17 cellular contexts compared by ENCODE assay signal in the genomic region with DNA sequence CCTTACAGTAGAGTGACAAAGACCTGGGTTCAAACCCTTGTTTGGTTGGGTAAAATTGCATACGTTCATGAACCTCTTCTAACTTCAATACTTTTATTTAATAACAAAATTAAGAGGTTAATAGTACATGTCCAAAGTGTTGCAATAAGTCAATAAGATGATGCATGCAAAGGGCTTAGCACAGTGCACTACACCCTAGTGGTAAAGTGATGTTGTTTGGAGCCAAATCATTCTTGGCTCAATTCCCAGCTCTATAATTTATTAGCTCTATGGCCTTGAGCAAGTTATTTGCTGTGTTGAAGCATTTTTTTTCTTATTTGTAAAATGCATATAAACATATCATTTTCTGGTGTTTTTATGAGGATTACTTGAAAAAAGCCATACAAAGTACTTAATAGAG.
A peak's percentile ranks its signal among the peaks of the same experiment; 100 is the strongest.
DNase-seq lines count a peak whose midpoint lies in the region; ATAC-seq and TF ChIP-seq lines count a peak whose summit lies in the region.
"Had no signal": no experiment of that assay in that cellular context is flagged by ENCODE, and none has a peak within 500 bp of the region (broad histone marks: within the 10 kb centered on the region; RNA-seq: fewer than 3 reads in every experiment).

No MANE protein-coding gene starts in this region.

- no peaks in the 10 kb centered on the region for H3K4me1 Mint-ChIP-seq in activated CD8-positive, alpha-beta memory T cell treated with anti-CD3 and anti-CD28 coated beads, Interleukin-2, amount 10 ng/mL, durations not matched to agents 7 days and 5 days
- H3K4me1 Mint-ChIP-seq: activated CD4-positive, alpha-beta T cell treated with anti-CD3 and anti-CD28 coated beads for 36 hours; B cell; GM23338 had no signal

- no peak overlapping the region for H3K27ac Mint-ChIP-seq in activated CD8-positive, alpha-beta memory T cell treated with anti-CD3 and anti-CD28 coated beads, Interleukin-2, amount 10 ng/mL, durations not matched to agents 7 days and 5 days
- H3K27ac Mint-ChIP-seq: activated CD4-positive, alpha-beta T cell treated with anti-CD3 and anti-CD28 coated beads for 36 hours; B cell; GM23338 had no signal

- no peaks in the 10 kb centered on the region for H3K27me3 Mint-ChIP-seq in activated CD8-positive, alpha-beta memory T cell treated with anti-CD3 and anti-CD28 coated beads, Interleukin-2, amount 10 ng/mL, durations not matched to agents 7 days and 5 days
- H3K27me3 Mint-ChIP-seq: activated CD4-positive, alpha-beta T cell treated with anti-CD3 and anti-CD28 coated beads for 36 hours; B cell had no signal

- no peaks in the 10 kb centered on the region for H3K36me3 Mint-ChIP-seq in activated CD8-positive, alpha-beta memory T cell treated with anti-CD3 and anti-CD28 coated beads, Interleukin-2, amount 10 ng/mL, durations not matched to agents 7 days and 5 days

- no peaks in the 10 kb centered on the region for H3K9me3 ChIP-seq in right lobe of liver

- peaks cover 0 to 20% (median 8%) of the 10 kb centered on the region in 4 donors for H3K4me1 ChIP-seq in right lobe of liver

- no peak overlapping the region for H3K4me3 Mint-ChIP-seq in activated CD8-positive, alpha-beta memory T cell treated with anti-CD3 and anti-CD28 coated beads, Interleukin-2, amount 10 ng/mL, durations not matched to agents 7 days and 5 days
- H3K4me3 Mint-ChIP-seq: activated CD4-positive, alpha-beta T cell treated with anti-CD3 and anti-CD28 coated beads for 36 hours; B cell; GM23338; nephron had no signal

- TF ChIP-seq CTCF in right lobe of liver (IDR thresholded peaks at IDR 0.05), result peak; percentile 24 to 56 (median 42)

- no peaks in the 10 kb centered on the region for H3K36me3 ChIP-seq in right lobe of liver

- peak; percentile 91 to 96 (median 94) for ATAC-seq in right lobe of liver
- ATAC-seq in activated CD8-positive, alpha-beta memory T cell treated with anti-CD3 and anti-CD28 coated beads, Interleukin-2, amount 10 ng/mL, durations not matched to agents 7 days and 5 days, result no peak
- ATAC-seq in HG03442 (IDR thresholded peaks at IDR 0.05; ENCODE audit: unreplicated experiment), result no peak
- ATAC-seq: activated CD4-positive, alpha-beta T cell treated with anti-CD3 and anti-CD28 coated beads for 36 hours had no signal

- H3K27ac ChIP-seq in epithelial cell of prostate (no peak overlapping the region), right lobe of liver (peak overlapping the region in 1 of 3 donors; percentile 22)

- no peak overlapping the region for H3K4me3 ChIP-seq in right lobe of liver
- H3K4me3 ChIP-seq: GM23338 had no signal

- intact Hi-C loops in right lobe of liver (cut with DNase I), result no loop called here

- H3K9me3 Mint-ChIP-seq in activated CD8-positive, alpha-beta memory T cell treated with anti-CD3 and anti-CD28 coated beads, Interleukin-2, amount 10 ng/mL, durations not matched to agents 7 days and 5 days (ENCODE audit: low read depth), result peaks cover 12% of the 10 kb centered on the region

- CTCF ChIA-PET in activated CD8-positive, alpha-beta memory T cell treated with anti-CD3 and anti-CD28 coated beads, Interleukin-2, amount 10 ng/mL, durations not matched to agents 7 days and 5 days (lab: Charles Lee), result no interaction called here

- WGBS in right lobe of liver (ENCODE audit: insufficient coverage, low coverage, low lambda C conversion rate, missing lambda C conversion rate), result 18% methylated on average over 1 of the region's 1 CpG

- TF ChIP-seq POLR2A in right lobe of liver (IDR thresholded peaks at IDR 0.05), result no peak

- DNase-seq in EH (ENCODE audit: low read depth) (peak; percentile 0), NCI-H1105 treated with DMSO at 0.1 percent for 48 hours (lab: John Stamatoyannopoulos, UW) (peak; percentile 90), epithelial cell of prostate (ENCODE audit: low read depth, low spot score) (peak; percentile 31), right lobe of liver (no peak), NCI-H2196 (lab: John Stamatoyannopoulos, UW; ENCODE audit: unreplicated experiment) (no peak), inferior parietal cortex (ENCODE audit: extremely low spot score) (no peak)
- no peak for DNase-seq in activated CD8-positive, alpha-beta memory T cell treated with anti-CD3 and anti-CD28 coated beads, Interleukin-2, amount 10 ng/mL, durations not matched to agents 7 days and 5 days
- DNase-seq: activated CD4-positive, alpha-beta T cell treated with anti-CD3 and anti-CD28 coated beads for 36 hours; activated naive CD4-positive, alpha-beta T cell treated with anti-CD3 and anti-CD28 coated beads, Interleukin-2, amount 50 U/mL, for 16 hours; NCI-H2029 treated with DMSO at 0.1 percent for 48 hours; retina; SHP77; stimulated activated CD4-positive, alpha-beta T cell treated with anti-CD3 and anti-CD28 coated beads, Interleukin-2, amount 100 ng/mL, for 24 hours had no signal

- H3K27me3 ChIP-seq in right lobe of liver, result no peaks in the 10 kb centered on the region

Comparison
In these comparisons a context has a peak if more than half of its experiments do, and no peak if none do; other contexts are left out.
1. DNase-seq: peak in EH (single experiment), NCI-H1105 treated with DMSO at 0.1 percent for 48 hours (single experiment) and epithelial cell of prostate (single experiment); none in right lobe of liver (0 of 3), activated CD8-positive, alpha-beta memory T cell treated with anti-CD3 and anti-CD28 coated beads, Interleukin-2, amount 10 ng/mL, durations not matched to agents 7 days and 5 days (single experiment), NCI-H2196 (single experiment) and inferior parietal cortex (single experiment).
2. ATAC-seq: peak in right lobe of liver (4 of 4); none in activated CD8-positive, alpha-beta memory T cell treated with anti-CD3 and anti-CD28 coated beads, Interleukin-2, amount 10 ng/mL, durations not matched to agents 7 days and 5 days (single experiment) and HG03442 (single experiment).